ENCODE assay signal across 15 cellular contexts in genomic region chr7:78420001-78420400, GRCh38.
A peak's percentile ranks its signal among the peaks of the same experiment; 100 is the strongest.
DNase-seq lines count a peak whose midpoint lies in the region; ATAC-seq lines count a peak whose summit lies in the region.
"Had no signal": no experiment of that assay in that cellular context is flagged by ENCODE, and none has a peak within 500 bp of the region (broad histone marks: within the 10 kb centered on the region; RNA-seq: fewer than 3 reads in every experiment).

No MANE protein-coding gene starts in this region.

- ATAC-seq in HG02610 (IDR thresholded peaks at IDR 0.05; ENCODE audit: unreplicated experiment) = no peak
- ATAC-seq: SK-N-SH treated with all-trans-retinoic acid at 6 μM for 48 hours had no signal

- peak; percentile 72 for DNase-seq in Ammon's horn (ENCODE audit: low spot score)
- peak; percentile 41 to 71 for DNase-seq in NCI-H524 (lab: John Stamatoyannopoulos, UW)
- DNase-seq in cerebellar cortex (ENCODE audit: low spot score) = peak; percentile 29
- DNase-seq in midbrain (lab: John Stamatoyannopoulos, UW) = peak; percentile 53
- no peak for DNase-seq in posterior cingulate gyrus
- no peak for DNase-seq in EL
- DNase-seq: H9, IMR-90, Karpas-422, NCI-H1417 treated with DMSO at 0.1 percent for 48 hours, NCI-H1930, OCI-M1, SHP77 treated with DMSO at 0.1 percent for 48 hours had no signal

- intact Hi-C loops in posterior cingulate gyrus (cut with DNase I) = no loop called here

Comparison
In these comparisons a context has a peak if more than half of its experiments do, and no peak if none do; other contexts are left out.
1. DNase-seq: peak in Ammon's horn (single experiment), NCI-H524 (2 of 2), cerebellar cortex (single experiment) and midbrain (single experiment); none in posterior cingulate gyrus (0 of 10) and EL (single experiment).